32 cellular contexts compared by ENCODE assay signal in genomic region chr19:18197306-18197705, GRCh38. TPM values are rescaled to one million over a fixed set of nuclear protein-coding genes. Genes with fewer than 3 reads are reported as not detected.
"Had no signal": no experiment of that assay in that cellular context is flagged by ENCODE, and none has a peak within 500 bp of the region (broad histone marks: within the 10 kb centered on the region; RNA-seq: fewer than 3 reads in every experiment).

No MANE protein-coding gene starts in this region.

- H3K4me3 ChIP-seq: body of pancreas, breast epithelium had no signal

- H3K9me3 ChIP-seq: body of pancreas, breast epithelium had no signal

- DNase-seq: activated CD4-positive, alpha-beta memory T cell treated with anti-CD3 and anti-CD28 coated beads, Interleukin-2, amount 10 ng/mL, durations not matched to agents 7 days and 5 days; activated CD4-positive, alpha-beta T cell treated with anti-CD3 and anti-CD28 coated beads for 1 hour; activated CD4-positive, alpha-beta T cell treated with anti-CD3 and anti-CD28 coated beads for 36 hours; activated CD4-positive, alpha-beta T cell treated with anti-CD3 and anti-CD28 coated beads for 48 hours; activated CD4-positive, alpha-beta T cell treated with anti-CD3 and anti-CD28 coated beads, Interleukin-2, amount 10 ng/mL, durations not matched to agents 7 days and 5 days; activated CD4-positive, alpha-beta T cell treated with anti-CD3 and anti-CD28 coated beads, Interleukin-2, amount 50 U/mL, for 48 hours; activated CD4-positive, CD25-positive, alpha-beta regulatory T cell; activated CD8-positive, alpha-beta memory T cell treated with anti-CD3 and anti-CD28 coated beads for 24 hours; activated CD8-positive, alpha-beta memory T cell treated with anti-CD3 and anti-CD28 coated beads, Interleukin-2, amount 10 ng/mL, durations not matched to agents 7 days and 5 days; activated CD8-positive, alpha-beta memory T cell treated with anti-CD3 and anti-CD28 coated beads, Interleukin-2, amount 50 U/mL, for 48 hours; activated CD8-positive, alpha-beta T cell treated with anti-CD3 and anti-CD28 coated beads, Interleukin-2, amount 10 ng/mL, durations not matched to agents 7 days and 5 days; activated effector memory CD4-positive, alpha-beta T cell treated with Interleukin-2 at 50 U/mL for 16 hours; activated gamma-delta T cell; activated naive CD4-positive, alpha-beta T cell treated with anti-CD3 and anti-CD28 coated beads, Interleukin-2, amount 10 ng/mL, durations not matched to agents 7 days and 5 days; activated naive CD4-positive, alpha-beta T cell treated with Interleukin-2 at 50 U/mL for 16 hours; activated naive CD8-positive, alpha-beta T cell treated with anti-CD3 and anti-CD28 coated beads, Interleukin-2, amount 10 ng/mL, durations not matched to agents 7 days and 5 days; activated naive CD8-positive, alpha-beta T cell treated with anti-CD3 and anti-CD28 coated beads, Interleukin-2, amount 50 U/mL, for 24 hours; activated T-cell treated with anti-CD3 and anti-CD28 coated beads, Interleukin-2, amount 50 U/mL, for 24 hours; activated T-cell treated with anti-CD3 and anti-CD28 coated beads, Interleukin-2, amount 50 U/mL, for 48 hours; amygdala; anterior cingulate cortex; body of pancreas; brain microvascular endothelial cell; central memory CD4-positive, alpha-beta T cell; T-helper 1 cell; T-helper 2 cell; T-helper 9 cell had no signal

- ATAC-seq: activated CD4-positive, alpha-beta T cell treated with anti-CD3 and anti-CD28 coated beads for 36 hours; activated CD4-positive, CD25-positive, alpha-beta regulatory T cell treated with anti-CD3 and anti-CD28 coated beads, Interleukin-2, amount 50 U/mL, for 24 hours; activated CD8-positive, alpha-beta memory T cell treated with anti-CD3 and anti-CD28 coated beads, Interleukin-2, amount 10 ng/mL, durations not matched to agents 7 days and 5 days; activated CD8-positive, alpha-beta T cell treated with anti-CD3 and anti-CD28 coated beads, Interleukin-2, amount 10 ng/mL, durations not matched to agents 7 days and 5 days; activated naive CD8-positive, alpha-beta T cell treated with anti-CD3 and anti-CD28 coated beads, Interleukin-2, amount 50 U/mL, for 24 hours; body of pancreas had no signal

- H3K36me3 ChIP-seq: breast epithelium had no signal

- H3K27ac ChIP-seq: body of pancreas, brain microvascular endothelial cell, breast epithelium, VCaP had no signal

- FAIRE-seq: astrocyte, TTC549 had no signal

- H3K27me3 ChIP-seq: body of pancreas, brain microvascular endothelial cell, breast epithelium had no signal

RNA-seq across cellular contexts. Expression of gene PDE4C, which starts 28.9 kb away (rescaled TPM):
- total RNA-seq: activated CD4-positive, alpha-beta T cell treated with anti-CD3 and anti-CD28 coated beads for 36 hours had no signal
